In genomic region chr9:124618476-124618875, GRCh38 we compare ENCODE assay signal across 1 cellular context.
TF ChIP-seq lines count a peak whose summit lies in the region.

No MANE protein-coding gene starts in this region.

TF ChIP-seq in GM12878, 131 proteins besides CTCF, POLR2A, EP300 and RAD21 (continued from another document):
- TF ChIP-seq GATAD2B (conservative IDR thresholded peaks at IDR 0.05; ENCODE audit: low read depth) (no peak), KDM1A (IDR thresholded peaks at IDR 0.05; ENCODE audit: borderline replicate concordance) (no peak), RELB (IDR thresholded peaks at IDR 0.05; ENCODE audit: low read depth) (no peak), NKRF (conservative IDR thresholded peaks at IDR 0.05) (no peak)
